In genomic region chr15:41955807-41956525, GRCh38 we compare ENCODE assay signal across 13 cellular contexts. TPM values are rescaled to one million over a fixed set of nuclear protein-coding genes. Genes with fewer than 3 reads are reported as not detected.
DNase-seq lines count a peak whose midpoint lies in the region; ATAC-seq, FAIRE-seq and TF ChIP-seq lines count a peak whose summit lies in the region.
"Had no signal": no experiment of that assay in that cellular context is flagged by ENCODE, and none has a peak within 500 bp of the region (broad histone marks: within the 10 kb centered on the region; RNA-seq: fewer than 3 reads in every experiment).

No MANE protein-coding gene starts in this region.

- H3K9me3 ChIP-seq in IMR-90 (ENCODE audit: control insufficient read depth, insufficient read depth, low read length) (no peaks in the 10 kb centered on the region), endothelial cell of umbilical vein (replicated peaks; ENCODE audit: control insufficient read depth, insufficient read depth, low read length) (no peaks in the 10 kb centered on the region)
- H3K9me3 ChIP-seq: adrenal gland, psoas muscle, stomach had no signal

- no peak for DNase-seq in IMR-90
- no peak for DNase-seq in endothelial cell of umbilical vein (ENCODE audit: low read depth, low spot score)
- peak; percentile 38 for DNase-seq in left lobe of liver (ENCODE audit: low spot score)
- DNase-seq in stimulated activated CD8-positive, alpha-beta memory T cell treated with anti-CD3 and anti-CD28 coated beads, Interleukin-4, amount 100 ng/mL, for 48 hours: peak; percentile 3
- no peak for DNase-seq in NCI-H226
- no peak for DNase-seq in NCI-H1048 (lab: John Stamatoyannopoulos, UW)
- DNase-seq in HUDEP-2 (lab: John Stamatoyannopoulos, UW; ENCODE audit: unreplicated experiment in 76 of 76): no peak
- DNase-seq: activated T-cell treated with anti-CD3 and anti-CD28 coated beads, Interleukin-2, amount 50 U/mL, for 1 hour; Karpas-422; NCI-H1930; psoas muscle; stomach had no signal

- ATAC-seq in IMR-90 (ENCODE audit: low read depth) (no peak), left lobe of liver (peak; percentile 32)

- H2BK5ac ChIP-seq in IMR-90 (ENCODE audit: low read depth, low read length, poor library complexity, severe bottlenecking): no peak overlapping the region

- CTCF ChIA-PET in IMR-90 (lab: Yijun Ruan, JAX) (interaction anchor here (0.8 kb wide), 1 partner anchor 12 kb away, joined by 3 read pairs; no protein-coding TSS in a partner anchor), endothelial cell of umbilical vein (lab: Charles Lee) (interaction anchor here (0.6 to 4.0 kb wide), 7 partner anchors 11 to 51 kb away, joined by 3 to 44 read pairs (median 4); partner anchors contain the start of gene EHD4)

- no peak overlapping the region for H2BK20ac ChIP-seq in IMR-90 (ENCODE audit: low read depth, low read length)

- H2AFZ ChIP-seq in IMR-90 (replicated peaks; ENCODE audit: low read length, poor library complexity) (no peak overlapping the region), endothelial cell of umbilical vein (ENCODE audit: low read depth, low read length) (no peak overlapping the region)

- in situ Hi-C loops in IMR-90 (cut with MboI; ENCODE audit: low sequenced_read_pairs): no loop called here

- peaks cover 33 to 76% of the 10 kb centered on the region in 2 experiments for H3K79me1 ChIP-seq in IMR-90 (ENCODE audit: low read depth in 1 of 2, low read length in 2 of 2)

- no peak overlapping the region for H3K4me2 ChIP-seq in IMR-90 (ENCODE audit: low read depth, low read length)
- H3K4me2 ChIP-seq in endothelial cell of umbilical vein (ENCODE audit: insufficient read depth, low read length): no peak overlapping the region

- 0 out of 4 replicates have a peak overlapping the region, but pooled peaks of 1 of the 2 experiments have one; percentile 21 for H4K8ac ChIP-seq in IMR-90 (ENCODE audit: low read depth in 2 of 2, low read length in 2 of 2)

- peak overlapping the region; percentile 1; the same call in 1 of the 2 replicates for H3K4ac ChIP-seq in IMR-90 (ENCODE audit: low read depth, low read length)

- H2AK9ac ChIP-seq in IMR-90 (replicated peaks; ENCODE audit: low read depth, low read length, poor library complexity): peak overlapping the region; percentile 30

- H2AK5ac ChIP-seq in IMR-90 (ENCODE audit: low read depth, low read length): 0 out of 2 replicates have a peak overlapping the region, but pooled peaks have one; percentile 37

- no peak overlapping the region for H4K5ac ChIP-seq in IMR-90 (ENCODE audit: low read depth, low read length)

- no TSS peak for BruUV-seq in IMR-90 (replicated peaks; lab: Mats Ljungman, UMichigan)
- BruUV-seq in endothelial cell of umbilical vein (replicated peaks; lab: Mats Ljungman, UMichigan): no TSS peak

- H3K9me1 ChIP-seq in IMR-90 (ENCODE audit: insufficient read depth, low read length) (peaks cover 19% of the 10 kb centered on the region), endothelial cell of umbilical vein (replicated peaks; ENCODE audit: control insufficient read depth, extremely low read depth, insufficient read depth, low read length) (no peaks in the 10 kb centered on the region)

- H2BK120ac ChIP-seq in IMR-90 (ENCODE audit: low read depth, low read length): no peak overlapping the region

- no peak overlapping the region for H2BK15ac ChIP-seq in IMR-90 (ENCODE audit: low read depth, low read length)

- POLR2A ChIA-PET in IMR-90 (lab: Charles Lee; ENCODE audit: unreplicated experiment) (no interaction called here), endothelial cell of umbilical vein (lab: Charles Lee) (no interaction called here)

- no peak overlapping the region for H3K14ac ChIP-seq in IMR-90 (replicated peaks; ENCODE audit: low read depth, low read length)

- H3K36me3 ChIP-seq in IMR-90 (ENCODE audit: control insufficient read depth, insufficient read depth, low read length) (peaks cover 7% of the 10 kb centered on the region), endothelial cell of umbilical vein (ENCODE audit: control insufficient read depth in 2 of 2, extremely low read depth in 1 of 2, insufficient read depth in 2 of 2, low read length in 2 of 2) (peaks cover 12 to 18% of the 10 kb centered on the region in 2 experiments)

- no peak overlapping the region for H3K18ac ChIP-seq in IMR-90 (ENCODE audit: low read depth, low read length)

- intact Hi-C loops in IMR-90 (cut with micrococcal nuclease) (no loop called here), endothelial cell of umbilical vein (cut with micrococcal nuclease) (no loop called here)

- FAIRE-seq in endothelial cell of umbilical vein (lab: Jason Lieb, UNC): no peak

- H3K9ac ChIP-seq in IMR-90 (ENCODE audit: low read depth, low read length): no peak overlapping the region
- H3K9ac ChIP-seq in endothelial cell of umbilical vein (replicated peaks; ENCODE audit: extremely low read depth, insufficient read depth, low read length): peak overlapping the region; percentile 11

- no peak overlapping the region for H3K56ac ChIP-seq in IMR-90 (ENCODE audit: extremely low read depth, insufficient read depth, low read length)

- dilution Hi-C loops in IMR-90 (cut with HindIII; ENCODE audit: low sequenced_read_pairs, unreplicated experiment): no loop called here
- dilution Hi-C loops in endothelial cell of umbilical vein (cut with MboI; ENCODE audit: extremely low pct_ligation_motif_present, low sequenced_read_pairs): no loop called here

- no peaks in the 10 kb centered on the region for H3K27me3 ChIP-seq in IMR-90 (ENCODE audit: control insufficient read depth, insufficient read depth, low read length)
- no peaks in the 10 kb centered on the region for H3K27me3 ChIP-seq in endothelial cell of umbilical vein (ENCODE audit: control insufficient read depth in 2 of 2, insufficient read depth in 2 of 2, low read length in 2 of 2)
- H3K27me3 ChIP-seq: adrenal gland, stomach had no signal

- H3K4me1 ChIP-seq in IMR-90 (ENCODE audit: control insufficient read depth, insufficient read depth, low read length): peaks cover 12% of the 10 kb centered on the region
- peaks cover 57% of the 10 kb centered on the region for H3K4me1 ChIP-seq in endothelial cell of umbilical vein (ENCODE audit: control insufficient read depth, extremely low read depth, insufficient read depth, low read length)

- H3K4me3 ChIP-seq in IMR-90 (ENCODE audit: insufficient read depth, low read depth, low read length) (no peak overlapping the region), endothelial cell of umbilical vein (replicated peaks in 1 of 3; ENCODE audit: insufficient read depth in 1 of 3, low read depth in 1 of 3, low read length in 3 of 3) (no peak overlapping the region)
- H3K4me3 ChIP-seq: adrenal gland, psoas muscle had no signal

- H4K91ac ChIP-seq in IMR-90 (ENCODE audit: insufficient read depth, low read depth, low read length): no peak overlapping the region

- TF ChIP-seq RAD21 in IMR-90 (IDR thresholded peaks at IDR 0.05; ENCODE audit: low read length): no peak

- no peak overlapping the region for H3K27ac ChIP-seq in IMR-90 (ENCODE audit: insufficient read depth, low read length)
- peak overlapping the region; percentile 98 for H3K27ac ChIP-seq in endothelial cell of umbilical vein (ENCODE audit: insufficient read depth, low read depth, low read length)
- H3K27ac ChIP-seq: adrenal gland, psoas muscle had no signal

- TF ChIP-seq CTCF in IMR-90 (conservative IDR thresholded peaks at IDR 0.05; ENCODE audit: low read depth, low read length) (no peak), endothelial cell of umbilical vein (IDR thresholded peaks at IDR 0.05; ENCODE audit: extremely low read depth in 1 of 2, insufficient read depth in 1 of 2, low read depth in 1 of 2, low read length in 2 of 2) (peak in 1 of 2 donors; percentile 20)

- WGBS in IMR-90 (ENCODE audit: extremely low coverage in 2 of 2, insufficient read length in 1 of 2), 2 experiments: 75% methylated on average over 11 of the region's 21 CpGs; no CpG with 5 or more reads in 1 of the 2 experiments

- no peak for TF ChIP-seq POLR2A in IMR-90 (IDR thresholded peaks at IDR 0.05; ENCODE audit: low read depth, low read length)
- TF ChIP-seq POLR2A in endothelial cell of umbilical vein (IDR thresholded peaks at IDR 0.05; ENCODE audit: low read depth, low read length): no peak

- peaks cover 94% of the 10 kb centered on the region for H3K79me2 ChIP-seq in endothelial cell of umbilical vein (ENCODE audit: control insufficient read depth, insufficient read depth, low read length)

- H3K23ac ChIP-seq in IMR-90 (ENCODE audit: low read depth, low read length): 0 out of 2 replicates have a peak overlapping the region, but pooled peaks have one; percentile 34

- H4K20me1 ChIP-seq in IMR-90 (ENCODE audit: insufficient read depth, low read length): peaks cover 10% of the 10 kb centered on the region; the same call in 1 of the 2 replicates
- H4K20me1 ChIP-seq in endothelial cell of umbilical vein (replicated peaks; ENCODE audit: control insufficient read depth, extremely low read depth, insufficient read depth, low read length): no peaks in the 10 kb centered on the region

TF ChIP-seq in IMR-90, 13 proteins besides CTCF, POLR2A, EP300 and RAD21 (continues in another document):
- TF ChIP-seq BHLHE40 (IDR thresholded peaks at IDR 0.05; ENCODE audit: low read depth, low read length): no peak
- no peak for TF ChIP-seq RCOR1 (IDR thresholded peaks at IDR 0.05; ENCODE audit: insufficient replicate concordance, low read length)
- TF ChIP-seq CEBPB (IDR thresholded peaks at IDR 0.05; ENCODE audit: low read depth, low read length): no peak
- no peak for TF ChIP-seq CHD1 (IDR thresholded peaks at IDR 0.05; ENCODE audit: low read depth, low read length)

TF ChIP-seq in endothelial cell of umbilical vein, 7 proteins besides CTCF, POLR2A, EP300 and RAD21 (continues in another document):
- TF ChIP-seq FOS (IDR thresholded peaks at IDR 0.05; ENCODE audit: borderline replicate concordance, insufficient read depth, low read length) (no peak), EZH2 (IDR thresholded peaks at IDR 0.05; ENCODE audit: borderline replicate concordance, low read depth, low read length, severe bottlenecking) (no peak), POLR2AphosphoS5 (IDR thresholded peaks at IDR 0.05; ENCODE audit: insufficient read depth, low read depth, low read length) (no peak)

RNA-seq across cellular contexts. Expression of gene EHD4, which starts 16.4 kb away (rescaled TPM):
- total RNA-seq in IMR-90 (2012; rRNA removed) (26.4 and 29.0 TPM in 2 replicates), endothelial cell of umbilical vein (126 and 128 TPM in 2 replicates), left lobe of liver (5.3 TPM)
- polyA plus RNA-seq in IMR-90 (2012; rRNA removed) (21.0 and 21.1 TPM in 2 replicates), endothelial cell of umbilical vein (96.7 and 99.1 TPM in 2 replicates)
- polyA plus RNA-seq in IMR-90 (2012; cell fraction: cytosol; rRNA removed): 13.2 and 20.3 TPM in 2 replicates
- 10.2 and 11.2 TPM in 2 replicates for polyA plus RNA-seq in IMR-90 (2012; cell fraction: nucleus; rRNA removed; ENCODE audit: low replicate concordance)
- 88.4 and 97.4 TPM in 2 replicates for polyA plus RNA-seq in endothelial cell of umbilical vein (2011; cell fraction: cytosol; rRNA removed)
- 100 and 105 TPM in 2 replicates for polyA plus RNA-seq in endothelial cell of umbilical vein (2011; cell fraction: nucleus; rRNA removed)
- 39.8 and 70.3 TPM in 2 replicates for polyA plus RNA-seq in endothelial cell of umbilical vein (2012)
- 157 and 160 TPM in 2 replicates for polyA minus RNA-seq in endothelial cell of umbilical vein
- 11.4 TPM for polyA minus RNA-seq in endothelial cell of umbilical vein (2011; cell fraction: cytosol; rRNA and poly(A)+ RNA removed)
- polyA minus RNA-seq in endothelial cell of umbilical vein (2011; cell fraction: nucleus; rRNA and poly(A)+ RNA removed): 113 and 127 TPM in 2 replicates

Comparison
In these comparisons a context has a peak if more than half of its experiments do, and no peak if none do; other contexts are left out.
1. DNase-seq: peak in left lobe of liver (single experiment) and stimulated activated CD8-positive, alpha-beta memory T cell treated with anti-CD3 and anti-CD28 coated beads, Interleukin-4, amount 100 ng/mL, for 48 hours (single experiment); none in IMR-90 (single experiment), endothelial cell of umbilical vein (single experiment), NCI-H226 (single experiment), NCI-H1048 (single experiment) and HUDEP-2 (0 of 76).